ENCODE assay signal across 16 cellular contexts in genomic region chr2:202360646-202361045, GRCh38. TPM values are rescaled to one million over a fixed set of nuclear protein-coding genes. Genes with fewer than 3 reads are reported as not detected.
DNase-seq lines count a peak whose midpoint lies in the region; ATAC-seq and TF ChIP-seq lines count a peak whose summit lies in the region.
"Had no signal": no experiment of that assay in that cellular context is flagged by ENCODE, and none has a peak within 500 bp of the region (broad histone marks: within the 10 kb centered on the region; RNA-seq: fewer than 3 reads in every experiment).

No MANE protein-coding gene starts in this region.

- intact Hi-C loops in Caco-2 (cut with micrococcal nuclease; ENCODE audit: unreplicated experiment) (loop anchor here (5.0 kb wide), 1 partner anchor 48 kb away; no protein-coding TSS in a partner anchor), mammary epithelial cell (cut with micrococcal nuclease) (no loop called here)
- intact Hi-C loops in CD8-positive, alpha-beta T cell (cut with DNase I, micrococcal nuclease), result no loop called here

- POLR2A ChIA-PET in Caco-2 (lab: Charles Lee), result interaction anchor here (1.0 kb wide), 1 partner anchor 14 kb away, joined by 3 read pairs; no protein-coding TSS in a partner anchor
- POLR2A ChIA-PET in CD8-positive, alpha-beta T cell (lab: Charles Lee), result interaction anchor here (0.6 kb wide), 1 partner anchor 17 kb away, joined by 3 read pairs; no protein-coding TSS in a partner anchor

- no peak overlapping the region for H3K4me2 ChIP-seq in mammary epithelial cell (ENCODE audit: insufficient read depth, low read depth, low read length)
- H3K4me2 ChIP-seq: BLaER1 had no signal

- BruUV-seq in Caco-2 (replicated peaks; lab: Mats Ljungman, UMichigan), result no TSS peak
- no TSS peak for BruUV-seq in mammary epithelial cell (replicated peaks; lab: Mats Ljungman, UMichigan)

- no peaks in the 10 kb centered on the region for H3K9me3 ChIP-seq in Caco-2
- no peaks in the 10 kb centered on the region for H3K9me3 ChIP-seq in HUES6 (ENCODE audit: control insufficient read depth, insufficient read depth, low read depth, low read length)
- H3K9me3 ChIP-seq in CD8-positive, alpha-beta T cell (ENCODE audit: low read length), result no peaks in the 10 kb centered on the region
- H3K9me3 ChIP-seq in mammary epithelial cell (replicated peaks; ENCODE audit: insufficient read depth, low read length), result no peaks in the 10 kb centered on the region
- H3K9me3 ChIP-seq in MG63, result no peaks in the 10 kb centered on the region
- H3K9me3 ChIP-seq: BLaER1 had no signal

- no peaks in the 10 kb centered on the region for H3K36me3 ChIP-seq in Caco-2 (ENCODE audit: control insufficient read depth, insufficient read depth, low read length)
- H3K36me3 ChIP-seq in HUES6 (ENCODE audit: control insufficient read depth, insufficient read depth, low read length), result no peaks in the 10 kb centered on the region
- no peaks in the 10 kb centered on the region for H3K36me3 ChIP-seq in CD8-positive, alpha-beta T cell (ENCODE audit: insufficient read depth, low read length)
- H3K36me3 ChIP-seq in mammary epithelial cell (ENCODE audit: insufficient read depth, low read length), result no peaks in the 10 kb centered on the region
- no peaks in the 10 kb centered on the region for H3K36me3 ChIP-seq in MG63
- H3K36me3 ChIP-seq: BLaER1 had no signal

- in situ Hi-C loops in mammary epithelial cell (cut with MboI; ENCODE audit: low sequenced_read_pairs in 2 of 2), result no loop called here

- H3K4me3 ChIP-seq in Caco-2 (ENCODE audit: low read depth, low read length) (no peak overlapping the region), HUES6 (ENCODE audit: low read depth, low read length) (no peak overlapping the region), mammary epithelial cell (replicated peaks in 1 of 3; ENCODE audit: insufficient read depth in 1 of 3, low read depth in 2 of 3, low read length in 3 of 3) (no peak overlapping the region), MG63 (no peak overlapping the region)
- no peak overlapping the region for H3K4me3 ChIP-seq in CD8-positive, alpha-beta T cell (ENCODE audit: low read depth, low read length)
- H3K4me3 ChIP-seq: BLaER1, GM12878 had no signal

- H3K79me2 ChIP-seq in mammary epithelial cell (ENCODE audit: insufficient read depth, low read length), result no peaks in the 10 kb centered on the region

- peak overlapping the region; percentile 54 for H3K27ac Mint-ChIP-seq in Caco-2 (ENCODE audit: unreplicated experiment)
- peak overlapping the region; percentile 84 for H3K27ac Mint-ChIP-seq in endothelial cell (ENCODE audit: unreplicated experiment)
- peak overlapping the region; percentile 49 for H3K27ac Mint-ChIP-seq in mesothelial cell of epicardium
- no peak overlapping the region for H3K27ac Mint-ChIP-seq in CD8-positive, alpha-beta T cell
- H3K27ac Mint-ChIP-seq: HFFc6 had no signal

- H3K9me3 Mint-ChIP-seq in Caco-2 (ENCODE audit: unreplicated experiment) (no peaks in the 10 kb centered on the region), endothelial cell (ENCODE audit: unreplicated experiment) (no peaks in the 10 kb centered on the region), mesothelial cell of epicardium (no peaks in the 10 kb centered on the region)
- H3K9me3 Mint-ChIP-seq in CD8-positive, alpha-beta T cell, result no peaks in the 10 kb centered on the region
- H3K9me3 Mint-ChIP-seq: HFFc6 had no signal

- TF ChIP-seq CTCF in Caco-2 (IDR thresholded peaks at IDR 0.05; ENCODE audit: insufficient read depth in 1 of 2, low read depth in 1 of 2, low read length in 1 of 2, severe bottlenecking in 1 of 2, unreplicated experiment in 1 of 2) (no peak), endothelial cell (IDR thresholded peaks at IDR 0.05; ENCODE audit: unreplicated experiment) (no peak), mesothelial cell of epicardium (IDR thresholded peaks at IDR 0.05; ENCODE audit: unreplicated experiment) (no peak), mammary epithelial cell (conservative IDR thresholded peaks at IDR 0.05 in 1 of 2, IDR thresholded peaks at IDR 0.05 in 1 of 2; ENCODE audit: extremely low read depth in 1 of 2, insufficient read depth in 1 of 2, low read depth in 1 of 2, low read length in 2 of 2) (no peak)
- TF ChIP-seq CTCF in CD8-positive, alpha-beta T cell (IDR thresholded peaks at IDR 0.05), result no peak

- H2AFZ ChIP-seq in mammary epithelial cell (ENCODE audit: low read depth, low read length), result no peak overlapping the region

- CTCF ChIA-PET in Caco-2 (lab: Charles Lee) (no interaction called here), mammary epithelial cell (lab: Charles Lee; ENCODE audit: low non-redundant PET) (no interaction called here)
- CTCF ChIA-PET in CD8-positive, alpha-beta T cell (lab: Charles Lee), result no interaction called here

- no peak overlapping the region for H3K9ac ChIP-seq in HUES6 (ENCODE audit: low read length)
- H3K9ac ChIP-seq in mammary epithelial cell (ENCODE audit: insufficient read depth, low read length), result no peak overlapping the region
- H3K9ac ChIP-seq: BLaER1 had no signal

- H3K4me1 Mint-ChIP-seq in Caco-2 (ENCODE audit: low read depth, unreplicated experiment) (peaks cover 13% of the 10 kb centered on the region), endothelial cell (ENCODE audit: unreplicated experiment) (peaks cover 19% of the 10 kb centered on the region), mesothelial cell of epicardium (peaks cover 23% of the 10 kb centered on the region)
- H3K4me1 Mint-ChIP-seq in CD8-positive, alpha-beta T cell (ENCODE audit: low read depth), result no peaks in the 10 kb centered on the region

- no peak overlapping the region for H3K4me3 Mint-ChIP-seq in Caco-2 (ENCODE audit: unreplicated experiment)
- no peak overlapping the region for H3K4me3 Mint-ChIP-seq in endothelial cell (ENCODE audit: unreplicated experiment)
- no peak overlapping the region for H3K4me3 Mint-ChIP-seq in mesothelial cell of epicardium
- no peak overlapping the region for H3K4me3 Mint-ChIP-seq in CD8-positive, alpha-beta T cell
- H3K4me3 Mint-ChIP-seq: HFFc6 had no signal

- no peaks in the 10 kb centered on the region for H3K27me3 Mint-ChIP-seq in Caco-2 (ENCODE audit: insufficient read depth, unreplicated experiment)
- no peaks in the 10 kb centered on the region for H3K27me3 Mint-ChIP-seq in endothelial cell (ENCODE audit: unreplicated experiment)
- H3K27me3 Mint-ChIP-seq in mesothelial cell of epicardium (ENCODE audit: low read depth), result no peaks in the 10 kb centered on the region
- no peaks in the 10 kb centered on the region for H3K27me3 Mint-ChIP-seq in CD8-positive, alpha-beta T cell (ENCODE audit: low read depth)

- peak in 1 of 2 experiments; percentile 34 for DNase-seq in Caco-2
- no peak for DNase-seq in endothelial cell (ENCODE audit: low spot score)
- DNase-seq in mesothelial cell of epicardium (ENCODE audit: low spot score in 2 of 2, unreplicated experiment in 2 of 2), result no peak
- no peak for DNase-seq in CD8-positive, alpha-beta T cell
- DNase-seq in mammary epithelial cell, result no peak
- no peak for DNase-seq in MG63
- DNase-seq in Ammon's horn (ENCODE audit: low spot score), result no peak
- DNase-seq: Calu3, DMS79, GOT3, HFFc6, KBM-7 had no signal

- no peak for ATAC-seq in CD8-positive, alpha-beta T cell
- ATAC-seq: GM12878 had no signal

- H3K27me3 ChIP-seq in Caco-2 (replicated peaks; ENCODE audit: control insufficient read depth, insufficient read depth, low read length), result no peaks in the 10 kb centered on the region
- H3K27me3 ChIP-seq in HUES6 (ENCODE audit: control insufficient read depth, insufficient read depth, low read length), result no peaks in the 10 kb centered on the region
- H3K27me3 ChIP-seq in CD8-positive, alpha-beta T cell (ENCODE audit: insufficient read depth, low read length), result no peaks in the 10 kb centered on the region
- no peaks in the 10 kb centered on the region for H3K27me3 ChIP-seq in mammary epithelial cell (ENCODE audit: insufficient read depth, low read length)
- no peaks in the 10 kb centered on the region for H3K27me3 ChIP-seq in MG63
- H3K27me3 ChIP-seq: BLaER1 had no signal

- H4K20me1 ChIP-seq in mammary epithelial cell (ENCODE audit: insufficient read depth, low read length), result no peaks in the 10 kb centered on the region
- H4K20me1 ChIP-seq: BLaER1 had no signal

- H3K36me3 Mint-ChIP-seq in Caco-2 (ENCODE audit: insufficient read depth, unreplicated experiment) (no peaks in the 10 kb centered on the region), endothelial cell (ENCODE audit: low read depth, unreplicated experiment) (no peaks in the 10 kb centered on the region), mesothelial cell of epicardium (no peaks in the 10 kb centered on the region)
- no peaks in the 10 kb centered on the region for H3K36me3 Mint-ChIP-seq in CD8-positive, alpha-beta T cell

- dilution Hi-C loops in mammary epithelial cell (cut with HindIII; ENCODE audit: low sequenced_read_pairs), result no loop called here

- 0 out of 2 replicates have a peak overlapping the region, but pooled peaks have one; percentile 18 for H3K27ac ChIP-seq in HUES6 (ENCODE audit: low read depth, low read length)
- H3K27ac ChIP-seq in CD8-positive, alpha-beta T cell (ENCODE audit: low read depth, low read length), result no peak overlapping the region
- no peak overlapping the region for H3K27ac ChIP-seq in mammary epithelial cell (ENCODE audit: insufficient read depth, low read depth, low read length)
- H3K27ac ChIP-seq: 22Rv1, BLaER1 had no signal

- H3K4me1 ChIP-seq in Caco-2 (peaks cover 24% of the 10 kb centered on the region), HUES6 (ENCODE audit: control insufficient read depth, insufficient read depth, low read length) (peaks cover 20% of the 10 kb centered on the region), mammary epithelial cell (ENCODE audit: insufficient read depth, low read length) (no peaks in the 10 kb centered on the region)
- no peaks in the 10 kb centered on the region for H3K4me1 ChIP-seq in CD8-positive, alpha-beta T cell (ENCODE audit: insufficient read depth, low read length)
- H3K4me1 ChIP-seq: BLaER1 had no signal

- WGBS in mammary epithelial cell (ENCODE audit: low coverage, missing lambda C conversion rate), result 83% methylated on average over 2 of the region's 2 CpGs

RNA-seq across cellular contexts. Expression of gene BMPR2, which starts 15.5 kb away (rescaled TPM):
- 27.2 and 28.1 TPM in 2 replicates for total RNA-seq in Caco-2 (2022)
- total RNA-seq in endothelial cell (ENCODE audit: unreplicated experiment), result 88.9 TPM
- 75.8 to 81.4 TPM (median 76.5 TPM) in 3 replicates for total RNA-seq in mesothelial cell of epicardium
- 1 to 10 TPM; 9.4 to 9.6 TPM for total RNA-seq in CD8-positive, alpha-beta T cell
- total RNA-seq in mammary epithelial cell, result 10 to 100 TPM; 46.5 to 56.0 TPM
- polyA plus RNA-seq in mammary epithelial cell, result 26.1 TPM
- polyA minus RNA-seq in mammary epithelial cell, result 113 TPM
- 9.1 and 9.4 TPM in 2 replicates for total RNA-seq in MG63 (2014; rRNA removed; shearing (Covaris generic); ENCODE audit: low replicate concordance)
